ENCODE assay signal across 26 cellular contexts in genomic region chr16:27633721-27634120, GRCh38.
"Had no signal": no experiment of that assay in that cellular context is flagged by ENCODE, and none has a peak within 500 bp of the region (broad histone marks: within the 10 kb centered on the region; RNA-seq: fewer than 3 reads in every experiment).

No MANE protein-coding gene starts in this region.

- H2AFZ ChIP-seq: parathyroid adenoma had no signal

- H3K9me3 ChIP-seq: colonic mucosa, esophagus muscularis mucosa, heart right ventricle, lower lobe of right lung, right atrium auricular region, sigmoid colon, stomach, thyroid gland, upper lobe of left lung had no signal

- H3K79me2 ChIP-seq: parathyroid adenoma had no signal

- H3K36me3 Mint-ChIP-seq: stimulated activated effector memory CD8-positive, alpha-beta T cell treated with anti-CD3 and anti-CD28 coated beads, Interleukin-12 subunit alpha, Interleukin-12 subunit beta, amount 100 ng/mL, for 72 hours had no signal

- H3K4me1 Mint-ChIP-seq: natural killer cell had no signal

- H3K9me3 Mint-ChIP-seq: dendritic cell treated with granulocyte-macrophage colony-stimulating factor and Interleukin-4, amounts not matched to agents 40 ng/mL and 50 ng/mL, for 4 days; natural killer cell; neural crest cell; stimulated activated effector memory CD8-positive, alpha-beta T cell treated with anti-CD3 and anti-CD28 coated beads, Interleukin-12 subunit alpha, Interleukin-12 subunit beta, amount 100 ng/mL, for 72 hours had no signal

- ATAC-seq: foreskin keratinocyte; heart right ventricle; left colon; left ventricle myocardium superior; lower lobe of right lung; natural killer cell; stimulated activated effector memory CD8-positive, alpha-beta T cell treated with anti-CD3 and anti-CD28 coated beads, Interleukin-12 subunit alpha, Interleukin-12 subunit beta, amount 100 ng/mL, for 72 hours had no signal

- H3K9ac ChIP-seq: parathyroid adenoma had no signal

- H3K4me3 Mint-ChIP-seq: dendritic cell treated with granulocyte-macrophage colony-stimulating factor and Interleukin-4, amounts not matched to agents 40 ng/mL and 50 ng/mL, for 4 days; natural killer cell; neural crest cell; stimulated activated effector memory CD8-positive, alpha-beta T cell treated with anti-CD3 and anti-CD28 coated beads, Interleukin-12 subunit alpha, Interleukin-12 subunit beta, amount 100 ng/mL, for 72 hours had no signal

- H3K27me3 ChIP-seq: colonic mucosa, esophagus muscularis mucosa, foreskin keratinocyte, heart right ventricle, right atrium auricular region, sigmoid colon, stomach, thyroid gland, upper lobe of left lung had no signal

- DNase-seq: colonic mucosa; effector CD8-positive, alpha-beta T cell; foreskin keratinocyte; glutamatergic neuron; heart right ventricle; hippocampal formation; islet precursor cell; kidney glomerular epithelial cell; left colon; left ventricle myocardium superior; lower lobe of right lung; natural killer cell; sigmoid colon; stimulated activated CD4-positive, alpha-beta T cell treated with anti-CD3 and anti-CD28 coated beads, Interleukin-2, amount 100 ng/mL, for 24 hours; stimulated activated CD4-positive, alpha-beta T cell treated with anti-CD3 and anti-CD28 coated beads, Interleukin-4, amount 100 ng/mL, for 24 hours; stimulated activated naive CD4-positive, alpha-beta T cell treated with Interleukin-2 at 50 U/mL for 16 hours; stomach; thyroid gland; upper lobe of left lung had no signal

- H3K27ac ChIP-seq: colonic mucosa, esophagus muscularis mucosa, foreskin keratinocyte, heart right ventricle, lower lobe of right lung, parathyroid adenoma, right atrium auricular region, sigmoid colon, stomach, upper lobe of left lung had no signal

- H3K27ac Mint-ChIP-seq: dendritic cell treated with granulocyte-macrophage colony-stimulating factor and Interleukin-4, amounts not matched to agents 40 ng/mL and 50 ng/mL, for 4 days; natural killer cell; progenitor cell of endocrine pancreas had no signal

- H3K4me3 ChIP-seq: colonic mucosa, esophagus muscularis mucosa, heart right ventricle, lower lobe of right lung, right atrium auricular region, sigmoid colon, stomach, thyroid gland, upper lobe of left lung had no signal

- H3K4me1 ChIP-seq: colonic mucosa, esophagus muscularis mucosa, foreskin keratinocyte, heart right ventricle, lower lobe of right lung, parathyroid adenoma, right atrium auricular region, sigmoid colon, upper lobe of left lung had no signal

- H3K36me3 ChIP-seq: colonic mucosa, thyroid gland had no signal

- H3K27me3 Mint-ChIP-seq: dendritic cell treated with granulocyte-macrophage colony-stimulating factor and Interleukin-4, amounts not matched to agents 40 ng/mL and 50 ng/mL, for 4 days; progenitor cell of endocrine pancreas had no signal
